In the genomic region with DNA sequence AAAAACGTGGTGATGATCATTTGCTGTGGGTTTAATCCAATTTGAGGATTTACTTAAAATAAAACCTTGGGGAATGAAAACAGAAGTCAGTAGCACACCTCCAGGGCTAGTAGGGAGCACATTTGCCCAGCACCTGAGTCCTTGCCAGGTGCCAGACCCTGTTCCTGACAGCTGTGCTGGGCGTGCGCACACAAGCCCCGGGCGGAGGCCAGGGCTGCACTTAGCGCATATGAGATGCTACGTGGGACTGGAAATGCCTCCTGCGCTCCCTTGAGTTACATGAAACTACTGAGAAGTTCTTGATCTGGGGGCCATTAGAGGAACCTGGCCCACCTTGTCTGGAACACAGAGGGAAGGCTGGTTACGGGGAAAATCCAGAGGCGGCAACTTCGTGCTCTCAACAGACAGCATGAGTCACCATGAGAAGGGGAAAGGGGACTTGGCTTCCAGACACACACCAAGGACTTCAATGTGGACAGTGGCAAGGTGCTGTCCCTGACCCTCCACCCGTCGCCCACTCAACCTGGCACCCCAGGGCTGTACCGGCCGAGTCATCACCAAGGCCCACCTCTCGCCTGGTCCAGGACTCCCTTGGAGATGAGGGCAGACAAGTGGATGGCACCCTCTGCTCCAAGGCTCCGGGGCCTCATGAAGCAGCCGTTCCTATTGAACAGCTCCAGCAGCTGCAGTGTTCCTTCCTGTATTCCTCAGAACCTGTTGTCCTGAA, we compare ENCODE assay signal across 25 cellular contexts.
"Had no signal": no experiment of that assay in that cellular context is flagged by ENCODE, and none has a peak within 500 bp of the region (broad histone marks: within the 10 kb centered on the region; RNA-seq: fewer than 3 reads in every experiment).

No MANE protein-coding gene starts in this region.

- H3K36me3 ChIP-seq: ascending aorta, tibial nerve had no signal

- H3K27me3 Mint-ChIP-seq: activated naive CD4-positive, alpha-beta T cell treated with anti-CD3 and anti-CD28 coated beads, Interleukin-2, amount 10 ng/mL, durations not matched to agents 7 days and 5 days; activated naive CD8-positive, alpha-beta T cell treated with anti-CD3 and anti-CD28 coated beads, Interleukin-2, amount 10 ng/mL, durations not matched to agents 7 days and 5 days; T-helper 17 cell had no signal

- DNase-seq: activated CD4-positive, alpha-beta T cell treated with anti-CD3 and anti-CD28 coated beads, Interleukin-2, amount 50 U/mL, for 1 hour; activated CD8-positive, alpha-beta T cell treated with anti-CD3 and anti-CD28 coated beads for 36 hours; activated naive CD4-positive, alpha-beta T cell treated with anti-CD3 and anti-CD28 coated beads, Interleukin-2, amount 10 ng/mL, durations not matched to agents 7 days and 5 days; activated naive CD8-positive, alpha-beta T cell treated with anti-CD3 and anti-CD28 coated beads, Interleukin-2, amount 10 ng/mL, durations not matched to agents 7 days and 5 days; activated T-cell treated with anti-CD3 and anti-CD28 coated beads for 4 hours; activated T-cell treated with anti-CD3 and anti-CD28 coated beads, Interleukin-2, amount 50 U/mL, for 72 hours; effector memory CD4-positive, alpha-beta T cell; islet precursor cell; left cardiac atrium; mammary epithelial cell; naive thymus-derived CD8-positive, alpha-beta T cell; occipital lobe; right cardiac atrium; stimulated activated CD4-positive, alpha-beta T cell treated with anti-CD3 and anti-CD28 coated beads, Interleukin-2, amount 100 ng/mL, for 48 hours; stimulated activated naive CD4-positive, alpha-beta T cell treated with Interleukin-2 at 50 U/mL for 16 hours; T-helper 17 cell; T1000 had no signal

- H3K27me3 ChIP-seq: ascending aorta, tibial nerve had no signal

- H3K9me3 Mint-ChIP-seq: activated CD8-positive, alpha-beta T cell treated with anti-CD3 and anti-CD28 coated beads for 36 hours; activated naive CD4-positive, alpha-beta T cell treated with anti-CD3 and anti-CD28 coated beads, Interleukin-2, amount 10 ng/mL, durations not matched to agents 7 days and 5 days; activated naive CD8-positive, alpha-beta T cell treated with anti-CD3 and anti-CD28 coated beads, Interleukin-2, amount 10 ng/mL, durations not matched to agents 7 days and 5 days; activated T-cell treated with anti-CD3 and anti-CD28 coated beads, Interleukin-2, amount 50 U/mL, for 72 hours; naive thymus-derived CD8-positive, alpha-beta T cell; neural crest cell; WTC11 had no signal

- H3K9me3 ChIP-seq: ascending aorta, tibial nerve had no signal

- H3K4me1 Mint-ChIP-seq: activated naive CD4-positive, alpha-beta T cell treated with anti-CD3 and anti-CD28 coated beads, Interleukin-2, amount 10 ng/mL, durations not matched to agents 7 days and 5 days; activated naive CD8-positive, alpha-beta T cell treated with anti-CD3 and anti-CD28 coated beads, Interleukin-2, amount 10 ng/mL, durations not matched to agents 7 days and 5 days; naive thymus-derived CD8-positive, alpha-beta T cell; T-helper 17 cell had no signal

- H3K4me3 ChIP-seq: ascending aorta, coronary artery, dorsolateral prefrontal cortex, tibial nerve had no signal

- H3K4me1 ChIP-seq: ascending aorta, tibial nerve had no signal

- H3K4me3 Mint-ChIP-seq: activated CD8-positive, alpha-beta T cell treated with anti-CD3 and anti-CD28 coated beads for 36 hours; activated naive CD4-positive, alpha-beta T cell treated with anti-CD3 and anti-CD28 coated beads, Interleukin-2, amount 10 ng/mL, durations not matched to agents 7 days and 5 days; activated naive CD8-positive, alpha-beta T cell treated with anti-CD3 and anti-CD28 coated beads, Interleukin-2, amount 10 ng/mL, durations not matched to agents 7 days and 5 days; activated T-cell treated with anti-CD3 and anti-CD28 coated beads, Interleukin-2, amount 50 U/mL, for 72 hours; brain; naive thymus-derived CD8-positive, alpha-beta T cell; neural crest cell; T-helper 17 cell; WTC11 had no signal

- H3K27ac Mint-ChIP-seq: activated CD8-positive, alpha-beta T cell treated with anti-CD3 and anti-CD28 coated beads for 36 hours; activated naive CD4-positive, alpha-beta T cell treated with anti-CD3 and anti-CD28 coated beads, Interleukin-2, amount 10 ng/mL, durations not matched to agents 7 days and 5 days; activated naive CD8-positive, alpha-beta T cell treated with anti-CD3 and anti-CD28 coated beads, Interleukin-2, amount 10 ng/mL, durations not matched to agents 7 days and 5 days; activated T-cell treated with anti-CD3 and anti-CD28 coated beads, Interleukin-2, amount 50 U/mL, for 72 hours; brain; naive thymus-derived CD8-positive, alpha-beta T cell; T-helper 17 cell; WTC11 had no signal

- FAIRE-seq: frontal cortex had no signal

- H3K27ac ChIP-seq: ascending aorta, coronary artery, dorsolateral prefrontal cortex, tibial nerve had no signal

- H3K36me3 Mint-ChIP-seq: activated naive CD4-positive, alpha-beta T cell treated with anti-CD3 and anti-CD28 coated beads, Interleukin-2, amount 10 ng/mL, durations not matched to agents 7 days and 5 days; activated naive CD8-positive, alpha-beta T cell treated with anti-CD3 and anti-CD28 coated beads, Interleukin-2, amount 10 ng/mL, durations not matched to agents 7 days and 5 days; brain; naive thymus-derived CD8-positive, alpha-beta T cell; WTC11 had no signal
